In the genomic region with DNA sequence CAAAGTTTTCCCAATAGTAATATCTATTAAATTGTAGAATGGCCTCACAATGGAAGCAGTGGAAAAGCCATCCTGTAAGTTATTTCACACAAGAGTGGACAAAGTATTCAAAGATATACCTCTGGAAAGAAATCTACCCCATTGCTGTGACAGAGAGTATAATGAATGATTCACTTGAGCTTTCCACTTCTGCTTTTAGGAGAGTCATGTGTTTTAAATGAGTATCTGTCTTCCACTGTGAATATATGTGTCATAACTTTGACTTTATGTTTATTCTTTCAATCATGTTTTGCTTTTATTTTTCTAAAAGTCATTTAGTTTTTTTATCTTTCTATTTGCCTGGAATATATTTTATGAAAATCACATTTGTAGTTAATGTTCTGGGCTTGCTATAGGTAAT, we compare ENCODE assay signal across 9 cellular contexts.
DNase-seq lines count a peak whose midpoint lies in the region; ATAC-seq and FAIRE-seq lines count a peak whose summit lies in the region.
"Had no signal": no experiment of that assay in that cellular context is flagged by ENCODE, and none has a peak within 500 bp of the region (broad histone marks: within the 10 kb centered on the region; RNA-seq: fewer than 3 reads in every experiment).

No MANE protein-coding gene starts in this region.

- H3K27me3 ChIP-seq in small intestine (ENCODE audit: control insufficient read depth in 2 of 2, insufficient read depth in 2 of 2, low read length in 2 of 2), result no peaks in the 10 kb centered on the region

- H3K4me3 ChIP-seq in small intestine (ENCODE audit: low read depth in 1 of 2, low read length in 2 of 2), result no peak overlapping the region

- no peaks in the 10 kb centered on the region for H3K4me1 ChIP-seq in small intestine (ENCODE audit: control insufficient read depth in 2 of 2, insufficient read depth in 1 of 2, low read depth in 1 of 2, low read length in 1 of 2)

- DNase-seq in cerebellar nuclear complex (lab: John Stamatoyannopoulos, UW), result no peak
- no peak for DNase-seq in small intestine
- no peak for DNase-seq in C1 segment of cervical spinal cord (lab: John Stamatoyannopoulos, UW)
- no peak for DNase-seq in NCI-H2196 treated with DMSO at 0.1 percent for 48 hours (lab: John Stamatoyannopoulos, UW; ENCODE audit: unreplicated experiment)
- DNase-seq: NCI-H187 had no signal

- no peaks in the 10 kb centered on the region for H3K36me3 ChIP-seq in small intestine (ENCODE audit: control insufficient read depth in 2 of 2, insufficient read depth in 2 of 2, low read length in 2 of 2)

- FAIRE-seq in small intestine (lab: Jason Lieb, UNC), result no peak

- peak; percentile 94 for ATAC-seq in GM18498 (IDR thresholded peaks at IDR 0.05; ENCODE audit: unreplicated experiment)
- peak; percentile 95 for ATAC-seq in GM19452 (IDR thresholded peaks at IDR 0.05; ENCODE audit: unreplicated experiment)
- ATAC-seq in HG02884 (IDR thresholded peaks at IDR 0.05; ENCODE audit: unreplicated experiment), result peak; percentile 91
- peak; percentile 96 for ATAC-seq in HG03520 (IDR thresholded peaks at IDR 0.05; ENCODE audit: unreplicated experiment)

- H3K9me3 ChIP-seq in small intestine (ENCODE audit: control insufficient read depth, low read depth), result no peaks in the 10 kb centered on the region

- H3K27ac ChIP-seq in small intestine (ENCODE audit: low read depth in 1 of 2, low read length in 1 of 2), result no peak overlapping the region
